Comparison of ENCODE assay signal across 18 cellular contexts in genomic region chr4:61922766-61923165, GRCh38.
A peak's percentile ranks its signal among the peaks of the same experiment; 100 is the strongest.
DNase-seq lines count a peak whose midpoint lies in the region; TF ChIP-seq lines count a peak whose summit lies in the region.
"Had no signal": no experiment of that assay in that cellular context is flagged by ENCODE, and none has a peak within 500 bp of the region (broad histone marks: within the 10 kb centered on the region; RNA-seq: fewer than 3 reads in every experiment).

No MANE protein-coding gene starts in this region.

- H3K9me3 ChIP-seq in HUES48 (ENCODE audit: control insufficient read depth, insufficient read depth, low read length) = no peaks in the 10 kb centered on the region
- H3K9me3 ChIP-seq in testis = no peaks in the 10 kb centered on the region
- H3K9me3 ChIP-seq: SJCRH30 had no signal

- H3K9ac ChIP-seq in HUES48 (ENCODE audit: low read depth, low read length) = no peak overlapping the region
- H3K9ac ChIP-seq: GM23248 had no signal

- H3K4me3 ChIP-seq in HUES48 (ENCODE audit: low read depth, low read length) (no peak overlapping the region), epithelial cell of esophagus (ENCODE audit: low read length) (no peak overlapping the region), testis (no peak overlapping the region)
- H3K4me3 ChIP-seq: GM23248, PC-9, SJCRH30 had no signal

- DNase-seq in ELR (ENCODE audit: low read depth) = peak; percentile 47
- DNase-seq in epithelial cell of esophagus (ENCODE audit: low read depth) = peak; percentile 36
- DNase-seq in mucosa of gallbladder (ENCODE audit: low spot score) = peak; percentile 48
- no peak for DNase-seq in activated naive CD8-positive, alpha-beta T cell treated with anti-CD3 and anti-CD28 coated beads for 36 hours
- no peak for DNase-seq in testis
- DNase-seq in mesenteric fat pad (ENCODE audit: low spot score) = no peak
- DNase-seq: C1 segment of cervical spinal cord; CD8-positive, alpha-beta memory T cell; GF-D8; GM23248; HCEC 1CT; KG1; NCI-H1436; NCI-H1930; NCI-H345; SJCRH30 had no signal

- H3K27me3 Mint-ChIP-seq in activated naive CD8-positive, alpha-beta T cell treated with anti-CD3 and anti-CD28 coated beads for 36 hours = no peaks in the 10 kb centered on the region
- H3K27me3 Mint-ChIP-seq: CD8-positive, alpha-beta memory T cell had no signal

- no peak overlapping the region for H3K27ac Mint-ChIP-seq in activated naive CD8-positive, alpha-beta T cell treated with anti-CD3 and anti-CD28 coated beads for 36 hours
- H3K27ac Mint-ChIP-seq: CD8-positive, alpha-beta memory T cell had no signal

- no peaks in the 10 kb centered on the region for H3K4me1 Mint-ChIP-seq in activated naive CD8-positive, alpha-beta T cell treated with anti-CD3 and anti-CD28 coated beads for 36 hours
- H3K4me1 Mint-ChIP-seq: CD8-positive, alpha-beta memory T cell had no signal

- H3K36me3 ChIP-seq in HUES48 (ENCODE audit: control insufficient read depth, insufficient read depth, low read length) (no peaks in the 10 kb centered on the region), testis (ENCODE audit: low read depth, missing control alignments) (no peaks in the 10 kb centered on the region)
- H3K36me3 ChIP-seq: SJCRH30 had no signal

- WGBS in testis, 2 donors = 76 to 83% methylated on average over 4 of the region's 4 CpGs

- H3K27me3 ChIP-seq in HUES48 (ENCODE audit: control insufficient read depth, insufficient read depth, low read length) (no peaks in the 10 kb centered on the region), testis (no peaks in the 10 kb centered on the region)
- H3K27me3 ChIP-seq: SJCRH30 had no signal

- H3K4me1 ChIP-seq in HUES48 (ENCODE audit: control insufficient read depth, insufficient read depth, low read length) (peaks cover 36% of the 10 kb centered on the region), testis (no peaks in the 10 kb centered on the region)
- H3K4me1 ChIP-seq: SJCRH30 had no signal

- intact Hi-C loops in testis (cut with DNase I; ENCODE audit: low total_unique reads) = no loop called here

- peaks cover 2% of the 10 kb centered on the region for H3K9me3 Mint-ChIP-seq in activated naive CD8-positive, alpha-beta T cell treated with anti-CD3 and anti-CD28 coated beads for 36 hours

- H3K27ac ChIP-seq in HUES48 (ENCODE audit: low read depth, low read length) = peak overlapping the region; percentile 38
- no peak overlapping the region for H3K27ac ChIP-seq in testis
- H3K27ac ChIP-seq: GM23248, PC-9, SJCRH30 had no signal

- H3K36me3 Mint-ChIP-seq in activated naive CD8-positive, alpha-beta T cell treated with anti-CD3 and anti-CD28 coated beads for 36 hours = no peaks in the 10 kb centered on the region
- H3K36me3 Mint-ChIP-seq: CD8-positive, alpha-beta memory T cell had no signal

- TF ChIP-seq CTCF in epithelial cell of esophagus (IDR thresholded peaks at IDR 0.05; ENCODE audit: insufficient read depth, low read depth, low read length, missing control alignments) = no peak
- TF ChIP-seq CTCF in testis (IDR thresholded peaks at IDR 0.05) = no peak

- no peak for TF ChIP-seq POLR2A in testis (IDR thresholded peaks at IDR 0.05)

- H3K4me3 Mint-ChIP-seq in activated naive CD8-positive, alpha-beta T cell treated with anti-CD3 and anti-CD28 coated beads for 36 hours = no peak overlapping the region
- H3K4me3 Mint-ChIP-seq: CD8-positive, alpha-beta memory T cell had no signal

Comparison
In these comparisons a context has a peak if more than half of its experiments do, and no peak if none do; other contexts are left out.
1. DNase-seq: peak in ELR (single experiment), epithelial cell of esophagus (single experiment) and mucosa of gallbladder (single experiment); none in activated naive CD8-positive, alpha-beta T cell treated with anti-CD3 and anti-CD28 coated beads for 36 hours (single experiment), testis (single experiment) and mesenteric fat pad (single experiment).